In genomic region chr11:86511086-86511551, GRCh38 we compare ENCODE assay signal across 8 cellular contexts.
DNase-seq lines count a peak whose midpoint lies in the region; ATAC-seq lines count a peak whose summit lies in the region.
"Had no signal": no experiment of that assay in that cellular context is flagged by ENCODE, and none has a peak within 500 bp of the region (broad histone marks: within the 10 kb centered on the region; RNA-seq: fewer than 3 reads in every experiment).

No MANE protein-coding gene starts in this region.

- peak; percentile 70 for DNase-seq in adipocyte (ENCODE audit: low read depth)
- peak; percentile 56 for DNase-seq in skeletal muscle cell (ENCODE audit: low read depth)
- DNase-seq in SJCRH30 = no peak
- DNase-seq in NCI-H146 (lab: John Stamatoyannopoulos, UW) = no peak
- no peak for DNase-seq in HPDE6-E6E7 (ENCODE audit: extremely low spot score)

- H3K27me3 ChIP-seq in adipocyte (replicated peaks; ENCODE audit: control insufficient read depth, insufficient read depth, low read length) = no peaks in the 10 kb centered on the region
- H3K27me3 ChIP-seq in SJCRH30 = no peaks in the 10 kb centered on the region

- ATAC-seq in GM19043 (IDR thresholded peaks at IDR 0.05; ENCODE audit: low read depth, unreplicated experiment) (peak; percentile 62), HG03066 (IDR thresholded peaks at IDR 0.05; ENCODE audit: low read depth, unreplicated experiment) (peak; percentile 66)

- H3K9me3 ChIP-seq in adipocyte (ENCODE audit: control insufficient read depth, low read length) (peaks cover 3% of the 10 kb centered on the region), SJCRH30 (replicated peaks) (peaks cover 7% of the 10 kb centered on the region)
- H3K9me3 ChIP-seq: thoracic aorta had no signal

- peak overlapping the region; percentile 47 for H3K9ac ChIP-seq in adipocyte (ENCODE audit: low read length)

- H3K36me3 ChIP-seq in adipocyte (ENCODE audit: control insufficient read depth, insufficient read depth, low read length, severe bottlenecking) (peaks cover 6% of the 10 kb centered on the region), SJCRH30 (no peaks in the 10 kb centered on the region)
- H3K36me3 ChIP-seq: thoracic aorta had no signal

- no peak overlapping the region for H3K27ac ChIP-seq in SJCRH30
- H3K27ac ChIP-seq: thoracic aorta had no signal

- H3K4me1 ChIP-seq in adipocyte (ENCODE audit: control insufficient read depth, insufficient read depth, low read length) (peaks cover 50% of the 10 kb centered on the region), SJCRH30 (no peaks in the 10 kb centered on the region)

- H3K4me3 ChIP-seq in adipocyte (ENCODE audit: low read length) (peak overlapping the region; percentile 25), skeletal muscle cell (ENCODE audit: low read depth, low read length) (no peak overlapping the region), SJCRH30 (no peak overlapping the region)
- H3K4me3 ChIP-seq: thoracic aorta had no signal

Comparison
In these comparisons a context has a peak if more than half of its experiments do, and no peak if none do; other contexts are left out.
1. DNase-seq: peak in adipocyte (single experiment) and skeletal muscle cell (single experiment); none in SJCRH30 (0 of 2), NCI-H146 (single experiment) and HPDE6-E6E7 (single experiment).